ENCODE assay signal across 26 cellular contexts in genomic region chr3:8655387-8655835, GRCh38. TPM values are rescaled to one million over a fixed set of nuclear protein-coding genes. Genes with fewer than 3 reads are reported as not detected.
DNase-seq lines count a peak whose midpoint lies in the region; ATAC-seq, FAIRE-seq and TF ChIP-seq lines count a peak whose summit lies in the region.
"Had no signal": no experiment of that assay in that cellular context is flagged by ENCODE, and none has a peak within 500 bp of the region (broad histone marks: within the 10 kb centered on the region; RNA-seq: fewer than 3 reads in every experiment).

No MANE protein-coding gene starts in this region.

- intact Hi-C loops in HepG2 (cut with micrococcal nuclease; ENCODE audit: unreplicated experiment) (loop anchor here (1.0 kb wide), 2 partner anchors 8 to 27 kb away; no protein-coding TSS in a partner anchor), right lobe of liver (cut with DNase I) (no loop called here)

- no peaks in the 10 kb centered on the region for H3K36me3 ChIP-seq in HepG2 (replicated peaks in 1 of 2; ENCODE audit: control insufficient read depth in 1 of 2, insufficient read depth in 2 of 2, low read length in 2 of 2)
- no peaks in the 10 kb centered on the region for H3K36me3 ChIP-seq in right lobe of liver
- no peaks in the 10 kb centered on the region for H3K36me3 ChIP-seq in hepatocyte (replicated peaks; ENCODE audit: insufficient read depth, low read depth)
- H3K36me3 ChIP-seq: HAP-1 had no signal

- BruUV-seq in HepG2 (replicated peaks; lab: Mats Ljungman, UMichigan) = no TSS peak

- TF ChIP-seq POLR2A in HepG2 (IDR thresholded peaks at IDR 0.05; ENCODE audit: insufficient read depth in 1 of 2, low read depth in 2 of 2, low read length in 2 of 2) = no peak
- no peak for TF ChIP-seq POLR2A in right lobe of liver (IDR thresholded peaks at IDR 0.05)

- H3K9me3 Mint-ChIP-seq in progenitor cell of endocrine pancreas (ENCODE audit: low read depth) (peaks cover 7% of the 10 kb centered on the region), nephron progenitor cell (peaks cover 13% of the 10 kb centered on the region)
- H3K9me3 Mint-ChIP-seq: CD8-positive, alpha-beta T cell had no signal

- H3K9me2 ChIP-seq in hepatocyte (replicated peaks; ENCODE audit: insufficient read depth) = no peaks in the 10 kb centered on the region

- peaks cover 58% of the 10 kb centered on the region for H3K4me1 Mint-ChIP-seq in progenitor cell of endocrine pancreas (ENCODE audit: low read depth)
- peaks cover 5% of the 10 kb centered on the region for H3K4me1 Mint-ChIP-seq in nephron progenitor cell

- H3K9me3 ChIP-seq in HepG2 (ENCODE audit: low read length) = no peaks in the 10 kb centered on the region
- H3K9me3 ChIP-seq in right lobe of liver = no peaks in the 10 kb centered on the region
- H3K9me3 ChIP-seq in hepatocyte (ENCODE audit: low read depth) = no peaks in the 10 kb centered on the region
- H3K9me3 ChIP-seq: HAP-1 had no signal

- 3% methylated on average over 9 of the region's 10 CpGs for WGBS in HepG2 (ENCODE audit: low lambda C conversion rate)
- WGBS in right lobe of liver (ENCODE audit: insufficient coverage, low coverage, low lambda C conversion rate, missing lambda C conversion rate) = 49% methylated on average over 9 of the region's 10 CpGs
- WGBS in hepatocyte (ENCODE audit: low lambda C conversion rate, missing lambda C conversion rate) = 62% methylated on average over 8 of the region's 10 CpGs

- H3K4me1 ChIP-seq in HepG2 (ENCODE audit: insufficient read depth, low read length) = peaks cover 100% of the 10 kb centered on the region
- H3K4me1 ChIP-seq in right lobe of liver = no peaks in the 10 kb centered on the region
- peaks cover 58% of the 10 kb centered on the region for H3K4me1 ChIP-seq in hepatocyte (ENCODE audit: insufficient read depth)

- TF ChIP-seq EP300 in HepG2 (IDR thresholded peaks at IDR 0.05; ENCODE audit: low read depth in 2 of 2, low read length in 2 of 2) = peak in 1 of 2 experiments; percentile 77; a peak in 2 of 4 replicates
- peak; percentile 67; the same call in 1 of the 2 replicates for TF ChIP-seq EP300 in HepG2 (CRISPR knock-in tag; IDR thresholded peaks at IDR 0.05; ENCODE audit: borderline replicate concordance)

- peak overlapping the region; percentile 55 for H3K4me2 ChIP-seq in HepG2 (ENCODE audit: low read depth, low read length)
- H3K4me2 ChIP-seq in hepatocyte = no peak overlapping the region

- H3K79me2 ChIP-seq in HepG2 (ENCODE audit: insufficient read depth, low read length) = peaks cover 12% of the 10 kb centered on the region
- H3K79me2 ChIP-seq in hepatocyte = no peaks in the 10 kb centered on the region

- H3K27ac ChIP-seq in HepG2 (ENCODE audit: extremely low read length, insufficient read depth, low read length) (peak overlapping the region; percentile 83), right lobe of liver (no peak overlapping the region), hepatocyte (peak overlapping the region; percentile 75)
- H3K27ac ChIP-seq: GM23248 had no signal

- TF ChIP-seq CTCF in HepG2 (CRISPR knock-in tag; IDR thresholded peaks at IDR 0.05) (no peak), right lobe of liver (IDR thresholded peaks at IDR 0.05) (no peak), hepatocyte (IDR thresholded peaks at IDR 0.05; ENCODE audit: poor library complexity) (no peak), progenitor cell of endocrine pancreas (IDR thresholded peaks at IDR 0.05; ENCODE audit: unreplicated experiment) (no peak), nephron progenitor cell (IDR thresholded peaks at IDR 0.05) (no peak)

- H3K27me3 Mint-ChIP-seq in progenitor cell of endocrine pancreas (peaks cover 48% of the 10 kb centered on the region), nephron progenitor cell (ENCODE audit: low read depth, poor library complexity) (peaks cover 30% of the 10 kb centered on the region)

- no peaks in the 10 kb centered on the region for H4K20me1 ChIP-seq in HepG2 (ENCODE audit: insufficient read depth, low read length)
- H4K20me1 ChIP-seq in hepatocyte (ENCODE audit: insufficient read depth, poor library complexity, severe bottlenecking) = no peaks in the 10 kb centered on the region

- peak overlapping the region; percentile 70 for H3K9ac ChIP-seq in HepG2 (ENCODE audit: insufficient read depth, low read depth, low read length)
- H3K9ac ChIP-seq: GM23248 had no signal

- in situ Hi-C loops in HepG2 (cut with HindIII; ENCODE audit: extremely low pct_ligation_motif_present, low pct_unique_long_range_greater_than_20kb) (no loop called here), G401 (cut with HindIII; ENCODE audit: low sequenced_read_pairs) (no loop called here)

- TF ChIP-seq RAD21 in HepG2 (CRISPR knock-in tag; IDR thresholded peaks at IDR 0.05) = no peak

- peaks cover 2% of the 10 kb centered on the region for H3K36me3 Mint-ChIP-seq in progenitor cell of endocrine pancreas (ENCODE audit: insufficient read depth)
- H3K36me3 Mint-ChIP-seq in nephron progenitor cell (ENCODE audit: low read depth) = no peaks in the 10 kb centered on the region
- H3K36me3 Mint-ChIP-seq: CD8-positive, alpha-beta T cell had no signal

- ATAC-seq in HepG2 (peak; percentile 61), right lobe of liver (no peak)
- ATAC-seq: CD8-positive, alpha-beta T cell had no signal

- H3K4me3 ChIP-seq in HepG2 (replicated peaks in 1 of 3; ENCODE audit: insufficient read depth in 1 of 3, low read depth in 2 of 3, low read length in 3 of 3) (no peak overlapping the region), right lobe of liver (no peak overlapping the region), hepatocyte (no peak overlapping the region)
- H3K4me3 ChIP-seq: GM23248, HAP-1 had no signal

- peak; percentile 97 for DNase-seq in HepG2 (ENCODE audit: low spot score)
- DNase-seq in right lobe of liver = no peak
- DNase-seq in hepatocyte (ENCODE audit: low spot score) = no peak
- no peak for DNase-seq in progenitor cell of endocrine pancreas (ENCODE audit: low spot score, unreplicated experiment)
- DNase-seq in nephron progenitor cell = no peak
- DNase-seq in retina = no peak
- DNase-seq in G401 (ENCODE audit: low spot score) = no peak
- DNase-seq in NCI-H2081 (lab: John Stamatoyannopoulos, UW) = no peak
- DNase-seq: 8988T; C1 segment of cervical spinal cord; Calu3; CD8-positive, alpha-beta T cell; DMS153; GM23248; IMR-90; Karpas-422; NCI-H1694; NCI-H2081 treated with DMSO at 0.1 percent for 48 hours; NCI-H2171 treated with DMSO at 0.1 percent for 48 hours; NCI-H524 treated with DMSO at 0.1 percent for 48 hours; NCI-H82; OCI-M1; SW 1271 had no signal

- POLR2A ChIA-PET in HepG2 (lab: Yijun Ruan, JAX) = interaction anchor here (0.9 kb wide), 1 partner anchor 8 kb away, joined by 9 read pairs; no protein-coding TSS in a partner anchor

- H3K27ac Mint-ChIP-seq in progenitor cell of endocrine pancreas (peak overlapping the region; percentile 63), nephron progenitor cell (no peak overlapping the region)
- H3K27ac Mint-ChIP-seq: CD8-positive, alpha-beta T cell had no signal

- H3K4me3 Mint-ChIP-seq in progenitor cell of endocrine pancreas (ENCODE audit: low read depth) (no peak overlapping the region), nephron progenitor cell (no peak overlapping the region)
- H3K4me3 Mint-ChIP-seq: CD8-positive, alpha-beta T cell had no signal

- FAIRE-seq in HepG2 (lab: Jason Lieb, UNC) = peak; percentile 92
- FAIRE-seq: RCC 7860 had no signal

- H2AFZ ChIP-seq in HepG2 (ENCODE audit: low read length) (no peak overlapping the region), hepatocyte (peak overlapping the region; percentile 39)
- H2AFZ ChIP-seq: GM23248 had no signal

- no peaks in the 10 kb centered on the region for H3K27me3 ChIP-seq in HepG2 (ENCODE audit: control insufficient read depth in 1 of 2, insufficient read depth in 2 of 2, low read length in 2 of 2)
- no peaks in the 10 kb centered on the region for H3K27me3 ChIP-seq in right lobe of liver
- H3K27me3 ChIP-seq in hepatocyte = no peaks in the 10 kb centered on the region

- CTCF ChIA-PET in HepG2 (lab: Yijun Ruan, JAX; ENCODE audit: low intra/inter-chr PET ratio, low total read pairs) = no interaction called here

TF ChIP-seq in HepG2, 621 proteins besides CTCF, POLR2A, EP300 and RAD21 (continues in another document):
- TF ChIP-seq SNAPC5 (CRISPR knock-in tag; IDR thresholded peaks at IDR 0.05; ENCODE audit: borderline replicate concordance) (no peak), SIX1 (CRISPR knock-in tag; IDR thresholded peaks at IDR 0.05; ENCODE audit: borderline replicate concordance) (no peak), SOX6 (IDR thresholded peaks at IDR 0.05) (no peak), SOX6 (CRISPR knock-in tag; IDR thresholded peaks at IDR 0.05) (peak; percentile 89)

RNA-seq across cellular contexts. Expression of gene SSUH2, which starts 10.8 kb away (rescaled TPM):
- total RNA-seq in HepG2 (2016; rRNA removed; fragmentation: Illumina TruSeq; extraction: Trizol) = 36.2 and 38.1 TPM in 2 replicates
- 18.7 and 20.4 TPM in 2 replicates for total RNA-seq in HepG2 (2016; cell fraction: cytosol; rRNA removed; fragmentation: Illumina TruSeq; extraction: Trizol; ENCODE audit: low read depth)
- 34.9 and 39.3 TPM in 2 replicates for total RNA-seq in HepG2 (2016; cell fraction: insoluble cytoplasmic fraction; rRNA removed; fragmentation: Illumina TruSeq; extraction: Trizol)
- 36.1 and 39.1 TPM in 2 replicates for total RNA-seq in HepG2 (2016; cell fraction: membrane; rRNA removed; fragmentation: Illumina TruSeq; extraction: Trizol)
- 27.0 and 32.8 TPM in 2 replicates for total RNA-seq in HepG2 (2016; cell fraction: nucleus; rRNA removed; fragmentation: Illumina TruSeq; extraction: Trizol)
- polyA plus RNA-seq in HepG2 (2011; rRNA removed) = 125 and 136 TPM in 2 replicates
- 88.0 and 109 TPM in 2 replicates for polyA plus RNA-seq in HepG2 (2011; cell fraction: cytosol; rRNA removed)
- 335 and 419 TPM in 2 replicates for polyA plus RNA-seq in HepG2 (2011; cell fraction: nucleus; rRNA removed)
- polyA plus RNA-seq in HepG2 (2012) = 46.9 and 59.9 TPM in 2 replicates
- 25.2 and 30.9 TPM in 2 replicates for polyA plus RNA-seq in HepG2 (2016; cell fraction: cytosol; fragmentation: Illumina TruSeq; extraction: Trizol; ENCODE audit: low read depth)
- 49.3 and 54.5 TPM in 2 replicates for polyA plus RNA-seq in HepG2 (2016; cell fraction: insoluble cytoplasmic fraction; fragmentation: Illumina TruSeq; extraction: Trizol; ENCODE audit: low read depth)
- polyA plus RNA-seq in HepG2 (2016; cell fraction: membrane; fragmentation: Illumina TruSeq; extraction: Trizol; ENCODE audit: low read depth) = 43.5 and 51.8 TPM in 2 replicates
- 77.3 and 79.0 TPM in 2 replicates for polyA plus RNA-seq in HepG2 (2016; cell fraction: nucleus; fragmentation: Illumina TruSeq; extraction: Trizol; ENCODE audit: insufficient read depth, low read depth)
- 2.2 and 130 TPM in 2 replicates for polyA minus RNA-seq in HepG2 (2011; rRNA and poly(A)+ RNA removed; ENCODE audit: low replicate concordance)
- polyA minus RNA-seq in HepG2 (2011; cell fraction: cytosol; rRNA and poly(A)+ RNA removed) = 39.6 and 44.4 TPM in 2 replicates
- 64.2 and 69.1 TPM in 2 replicates for polyA minus RNA-seq in HepG2 (2011; cell fraction: nucleus; rRNA and poly(A)+ RNA removed)
- total RNA-seq in right lobe of liver = 1 to 10 TPM in 4 of 6 experiments, under 1 TPM in 1, not detected in 1; 0.09 to 2.0 (median 1.1) TPM
- 17.6 and 19.7 TPM in 2 replicates for total RNA-seq in hepatocyte
- polyA plus RNA-seq in hepatocyte = 21.3 and 21.6 TPM in 2 replicates
- 0.57 and 0.62 TPM in 2 replicates for total RNA-seq in progenitor cell of endocrine pancreas
- total RNA-seq in G401 (2014; rRNA removed; shearing (Covaris generic)) = not detected in 2 replicates
- total RNA-seq: Calu3; CD8-positive, alpha-beta T cell; IMR-90; SK-MEL-5 had no signal

Comparison
In these comparisons a context has a peak if more than half of its experiments do, and no peak if none do; other contexts are left out.
1. H3K27ac ChIP-seq: peak in HepG2 (single experiment) and hepatocyte (single experiment); none in right lobe of liver (0 of 3).